ENCODE assay signal across 1 cellular context in genomic region chr1:26694597-26695416, GRCh38.
A peak's percentile ranks its signal among the peaks of the same experiment; 100 is the strongest.
TF ChIP-seq lines count a peak whose summit lies in the region.

No MANE protein-coding gene starts in this region.

TF ChIP-seq in K562, 482 proteins besides CTCF, POLR2A, EP300 and RAD21 (continued from another document and continues in another):
- peak; percentile 58 for TF ChIP-seq PKNOX1 (IDR thresholded peaks at IDR 0.05)
- TF ChIP-seq E2F3 (CRISPR knock-in tag; IDR thresholded peaks at IDR 0.05) = no peak
- 0 out of 2 replicates have a peak, but pooled peaks have one; percentile 68 for TF ChIP-seq ZNF589 (CRISPR knock-in tag; IDR thresholded peaks at IDR 0.05; ENCODE audit: low read depth)
- TF ChIP-seq, protein P1, sequence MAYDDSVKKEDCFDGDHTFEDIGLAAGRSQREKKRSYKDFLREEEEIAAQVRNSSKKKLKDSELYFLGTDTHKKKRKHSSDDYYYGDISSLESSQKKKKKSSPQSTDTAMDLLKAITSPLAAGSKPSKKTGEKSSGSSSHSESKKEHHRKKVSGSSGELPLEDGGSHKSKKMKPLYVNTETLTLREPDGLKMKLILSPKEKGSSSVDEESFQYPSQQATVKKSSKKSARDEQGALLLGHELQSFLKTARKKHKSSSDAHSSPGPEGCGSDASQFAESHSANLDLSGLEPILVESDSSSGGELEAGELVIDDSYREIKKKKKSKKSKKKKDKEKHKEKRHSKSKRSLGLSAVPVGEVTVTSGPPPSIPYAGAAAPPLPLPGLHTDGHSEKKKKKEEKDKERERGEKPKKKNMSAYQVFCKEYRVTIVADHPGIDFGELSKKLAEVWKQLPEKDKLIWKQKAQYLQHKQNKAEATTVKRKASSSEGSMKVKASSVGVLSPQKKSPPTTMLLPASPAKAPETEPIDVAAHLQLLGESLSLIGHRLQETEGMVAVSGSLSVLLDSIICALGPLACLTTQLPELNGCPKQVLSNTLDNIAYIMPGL (CRISPR knock-in tag; IDR thresholded peaks at IDR 0.05) = no peak
- 0 out of 2 replicates have a peak, but pooled peaks have one; percentile 16 for TF ChIP-seq ZKSCAN8 (CRISPR knock-in tag; IDR thresholded peaks at IDR 0.05)
- 0 out of 2 replicates have a peak, but pooled peaks have one; percentile 31 for TF ChIP-seq DNMT1 (IDR thresholded peaks at IDR 0.05)
- TF ChIP-seq, protein P2, sequence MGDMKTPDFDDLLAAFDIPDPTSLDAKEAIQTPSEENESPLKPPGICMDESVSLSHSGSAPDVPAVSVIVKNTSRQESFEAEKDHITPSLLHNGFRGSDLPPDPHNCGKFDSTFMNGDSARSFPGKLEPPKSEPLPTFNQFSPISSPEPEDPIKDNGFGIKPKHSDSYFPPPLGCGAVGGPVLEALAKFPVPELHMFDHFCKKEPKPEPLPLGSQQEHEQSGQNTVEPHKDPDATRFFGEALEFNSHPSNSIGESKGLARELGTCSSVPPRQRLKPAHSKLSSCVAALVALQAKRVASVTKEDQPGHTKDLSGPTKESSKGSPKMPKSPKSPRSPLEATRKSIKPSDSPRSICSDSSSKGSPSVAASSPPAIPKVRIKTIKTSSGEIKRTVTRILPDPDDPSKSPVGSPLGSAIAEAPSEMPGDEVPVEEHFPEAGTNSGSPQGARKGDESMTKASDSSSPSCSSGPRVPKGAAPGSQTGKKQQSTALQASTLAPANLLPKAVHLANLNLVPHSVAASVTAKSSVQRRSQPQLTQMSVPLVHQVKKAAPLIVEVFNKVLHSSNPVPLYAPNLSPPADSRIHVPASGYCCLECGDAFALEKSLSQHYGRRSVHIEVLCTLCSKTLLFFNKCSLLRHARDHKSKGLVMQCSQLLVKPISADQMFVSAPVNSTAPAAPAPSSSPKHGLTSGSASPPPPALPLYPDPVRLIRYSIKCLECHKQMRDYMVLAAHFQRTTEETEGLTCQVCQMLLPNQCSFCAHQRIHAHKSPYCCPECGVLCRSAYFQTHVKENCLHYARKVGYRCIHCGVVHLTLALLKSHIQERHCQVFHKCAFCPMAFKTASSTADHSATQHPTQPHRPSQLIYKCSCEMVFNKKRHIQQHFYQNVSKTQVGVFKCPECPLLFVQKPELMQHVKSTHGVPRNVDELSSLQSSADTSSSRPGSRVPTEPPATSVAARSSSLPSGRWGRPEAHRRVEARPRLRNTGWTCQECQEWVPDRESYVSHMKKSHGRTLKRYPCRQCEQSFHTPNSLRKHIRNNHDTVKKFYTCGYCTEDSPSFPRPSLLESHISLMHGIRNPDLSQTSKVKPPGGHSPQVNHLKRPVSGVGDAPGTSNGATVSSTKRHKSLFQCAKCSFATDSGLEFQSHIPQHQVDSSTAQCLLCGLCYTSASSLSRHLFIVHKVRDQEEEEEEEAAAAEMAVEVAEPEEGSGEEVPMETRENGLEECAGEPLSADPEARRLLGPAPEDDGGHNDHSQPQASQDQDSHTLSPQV (IDR thresholded peaks at IDR 0.05) = peak; percentile 14; the same call in 1 of the 2 replicates
- no peak for TF ChIP-seq ZHX1 (conservative IDR thresholded peaks at IDR 0.05; ENCODE audit: low read length)
- TF ChIP-seq TEAD4 (IDR thresholded peaks at IDR 0.05; ENCODE audit: low read length) = peak; percentile 19; the same call in 1 of the 2 replicates
- TF ChIP-seq TEAD4 (CRISPR knock-in tag; IDR thresholded peaks at IDR 0.05; ENCODE audit: borderline replicate concordance) = no peak; the same call in 1 of the 2 replicates
- TF ChIP-seq POLR3A (IDR thresholded peaks at IDR 0.05; ENCODE audit: borderline replicate concordance, extremely low read depth, insufficient read depth, insufficient read length) = no peak
- no peak for TF ChIP-seq ZBED1 (IDR thresholded peaks at IDR 0.05)
- TF ChIP-seq HDAC8 (tag; IDR thresholded peaks at IDR 0.05) = no peak
- 0 out of 2 replicates have a peak, but pooled peaks have one; percentile 64 for TF ChIP-seq ATF4 (CRISPR knock-in tag; IDR thresholded peaks at IDR 0.05)
- no peak for TF ChIP-seq U2AF1 (optimal IDR thresholded peaks at IDR 0.05; ENCODE audit: low read depth, low read length)
- TF ChIP-seq ZNF384 (IDR thresholded peaks at IDR 0.05; ENCODE audit: low read depth, low read length) = peak; percentile 50; the same call in 1 of the 2 replicates
- TF ChIP-seq PTTG1 (tag; IDR thresholded peaks at IDR 0.05; ENCODE audit: low read depth) = no peak
- 0 out of 2 replicates have a peak, but pooled peaks have one; percentile 31 for TF ChIP-seq HEY1 (CRISPR knock-in tag; IDR thresholded peaks at IDR 0.05; ENCODE audit: borderline replicate concordance)
- 0 out of 2 replicates have a peak, but pooled peaks have one; percentile 12 for TF ChIP-seq PTBP1 (IDR thresholded peaks at IDR 0.05; ENCODE audit: low read depth, low read length)
- TF ChIP-seq, protein P3, sequence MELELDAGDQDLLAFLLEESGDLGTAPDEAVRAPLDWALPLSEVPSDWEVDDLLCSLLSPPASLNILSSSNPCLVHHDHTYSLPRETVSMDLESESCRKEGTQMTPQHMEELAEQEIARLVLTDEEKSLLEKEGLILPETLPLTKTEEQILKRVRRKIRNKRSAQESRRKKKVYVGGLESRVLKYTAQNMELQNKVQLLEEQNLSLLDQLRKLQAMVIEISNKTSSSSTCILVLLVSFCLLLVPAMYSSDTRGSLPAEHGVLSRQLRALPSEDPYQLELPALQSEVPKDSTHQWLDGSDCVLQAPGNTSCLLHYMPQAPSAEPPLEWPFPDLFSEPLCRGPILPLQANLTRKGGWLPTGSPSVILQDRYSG (tag; conservative IDR thresholded peaks at IDR 0.05; ENCODE audit: low read depth) = no peak
- TF ChIP-seq RBM25 (IDR thresholded peaks at IDR 0.05; ENCODE audit: low read depth, low read length, severe bottlenecking) = peak; percentile 54
- TF ChIP-seq TCF7L2 (IDR thresholded peaks at IDR 0.05; ENCODE audit: low read depth, low read length) = no peak
- peak; percentile 83; the same call in 1 of the 2 replicates for TF ChIP-seq NFRKB (IDR thresholded peaks at IDR 0.05; ENCODE audit: low read depth)
- peak in 1 of 3 experiments; percentile 57 for TF ChIP-seq YY1 (IDR thresholded peaks at IDR 0.05; ENCODE audit: borderline replicate concordance in 1 of 3, control insufficient read depth in 1 of 3, extremely low read depth in 1 of 3, insufficient read depth in 3 of 3, insufficient read length in 1 of 3, insufficient replicate concordance in 2 of 3, low read depth in 1 of 3, low read length in 2 of 3)
- peak; percentile 23 for TF ChIP-seq POLR2B (IDR thresholded peaks at IDR 0.05; ENCODE audit: low read depth, partially characterized antibody)
- TF ChIP-seq ARNT (IDR thresholded peaks at IDR 0.05) = peak; percentile 15 to 51; a peak in 1 of 4 replicates
- TF ChIP-seq NFATC3 (IDR thresholded peaks at IDR 0.05) = no peak
- peak; percentile 21 for TF ChIP-seq BRD9 (IDR thresholded peaks at IDR 0.05; ENCODE audit: low read depth, partially characterized antibody)
- 0 out of 2 replicates have a peak, but pooled peaks have one; percentile 41 for TF ChIP-seq ZNF444 (CRISPR knock-in tag; IDR thresholded peaks at IDR 0.05)
- no peak for TF ChIP-seq KLF10 (CRISPR knock-in tag; IDR thresholded peaks at IDR 0.05)
- TF ChIP-seq HDGF (IDR thresholded peaks at IDR 0.05) = 0 out of 2 replicates have a peak, but pooled peaks have one; percentile 68
- 0 out of 2 replicates have a peak, but pooled peaks have one; percentile 50 for TF ChIP-seq KLF6 (CRISPR knock-in tag; IDR thresholded peaks at IDR 0.05; ENCODE audit: borderline replicate concordance)
- TF ChIP-seq ZBTB43 (CRISPR knock-in tag; IDR thresholded peaks at IDR 0.05) = 0 out of 2 replicates have a peak, but pooled peaks have one; percentile 25
- 0 out of 2 replicates have a peak, but pooled peaks have one; percentile 69 for TF ChIP-seq ZC3H4 (CRISPR knock-in tag; IDR thresholded peaks at IDR 0.05; ENCODE audit: borderline replicate concordance)
- TF ChIP-seq KAT8 (IDR thresholded peaks at IDR 0.05; ENCODE audit: low read depth) = peak; percentile 53
- TF ChIP-seq ZBTB7A (IDR thresholded peaks at IDR 0.05; ENCODE audit: borderline replicate concordance, control insufficient read depth, low read depth, low read length) = no peak
- no peak for TF ChIP-seq ILK (tag; IDR thresholded peaks at IDR 0.05; ENCODE audit: borderline replicate concordance, low read depth)
- no peak for TF ChIP-seq RNF219 (CRISPR knock-in tag; IDR thresholded peaks at IDR 0.05)
- 0 out of 2 replicates have a peak, but pooled peaks have one; percentile 52 for TF ChIP-seq ZNF79 (CRISPR knock-in tag; IDR thresholded peaks at IDR 0.05; ENCODE audit: low read depth)
- TF ChIP-seq JUN (IDR thresholded peaks at IDR 0.05; ENCODE audit: borderline replicate concordance, low read depth, low read length) = no peak
- TF ChIP-seq JUN (CRISPR knock-in tag; IDR thresholded peaks at IDR 0.05; ENCODE audit: borderline replicate concordance) = no peak
- peak; percentile 68; the same call in 1 of the 2 replicates for TF ChIP-seq GTF2E2 (tag; IDR thresholded peaks at IDR 0.05)
